Comparison of ENCODE assay signal across 11 cellular contexts in the genomic region with DNA sequence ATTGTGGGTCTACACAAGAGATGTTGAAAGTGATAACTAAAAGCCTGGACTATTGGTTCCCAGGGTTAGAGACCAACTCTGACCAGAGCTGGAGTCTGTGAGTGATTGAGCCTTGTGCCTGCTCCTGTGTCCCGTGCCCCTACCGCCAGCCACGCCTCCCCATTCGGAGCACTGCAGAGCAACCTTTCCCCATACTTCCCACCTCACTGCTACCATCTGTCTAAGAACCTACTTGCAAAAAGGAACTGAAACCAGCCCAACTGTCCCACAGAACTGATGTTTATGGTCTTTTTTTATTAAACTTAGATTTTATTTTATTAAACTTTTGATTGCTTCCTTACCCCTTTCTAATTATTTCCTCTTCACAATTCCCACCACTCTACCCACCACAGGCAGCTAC.
DNase-seq lines count a peak whose midpoint lies in the region; ATAC-seq and TF ChIP-seq lines count a peak whose summit lies in the region.
"Had no signal": no experiment of that assay in that cellular context is flagged by ENCODE, and none has a peak within 500 bp of the region (broad histone marks: within the 10 kb centered on the region; RNA-seq: fewer than 3 reads in every experiment).

No MANE protein-coding gene starts in this region.

- H4K5ac ChIP-seq in mesendoderm (ENCODE audit: low read length), result no peak overlapping the region

- intact Hi-C loops in psoas muscle (cut with DNase I), result no loop called here

- no peak overlapping the region for H3K23ac ChIP-seq in mesendoderm (ENCODE audit: low read length)

- no peak overlapping the region for H2AFZ ChIP-seq in osteoblast (ENCODE audit: low read length)

- ATAC-seq in GM18861 (IDR thresholded peaks at IDR 0.05; ENCODE audit: unreplicated experiment), result peak; percentile 52
- ATAC-seq in GM21576 (IDR thresholded peaks at IDR 0.05; ENCODE audit: unreplicated experiment), result peak; percentile 77
- ATAC-seq in HG03159 (IDR thresholded peaks at IDR 0.05; ENCODE audit: unreplicated experiment), result peak; percentile 70
- ATAC-seq in T-helper 17 cell, result peak; percentile 48
- no peak for ATAC-seq in psoas muscle
- ATAC-seq: activated CD8-positive, alpha-beta T cell treated with anti-CD3 and anti-CD28 coated beads, Interleukin-2, amount 10 ng/mL, durations not matched to agents 7 days and 5 days; sciatic nerve had no signal

- TF ChIP-seq CTCF in psoas muscle (IDR thresholded peaks at IDR 0.05) (no peak), osteoblast (IDR thresholded peaks at IDR 0.05; ENCODE audit: extremely low read depth, low read depth, low read length) (no peak)

- H3K79me2 ChIP-seq in osteoblast (ENCODE audit: insufficient read depth, low read length) (no peaks in the 10 kb centered on the region), mesendoderm (ENCODE audit: control insufficient read depth, insufficient read depth, low read length) (no peaks in the 10 kb centered on the region)

- peaks cover 9% of the 10 kb centered on the region for H3K4me1 Mint-ChIP-seq in T-helper 17 cell

- no peak overlapping the region for H2BK15ac ChIP-seq in mesendoderm (replicated peaks; ENCODE audit: low read depth)

- peaks cover 0 to 9% (median 0%) of the 10 kb centered on the region in 3 donors for H3K27me3 ChIP-seq in psoas muscle (ENCODE audit: insufficient read depth in 3 of 3, low read length in 2 of 3)
- no peaks in the 10 kb centered on the region for H3K27me3 ChIP-seq in osteoblast (ENCODE audit: insufficient read depth, low read length)
- no peaks in the 10 kb centered on the region for H3K27me3 ChIP-seq in mesendoderm (ENCODE audit: insufficient read depth, low read length, poor library complexity)

- no peak overlapping the region for H3K4ac ChIP-seq in mesendoderm (ENCODE audit: low read depth, low read length)

- H3K9ac ChIP-seq in mesendoderm (ENCODE audit: low read length), result no peak overlapping the region

- H4K20me1 ChIP-seq in osteoblast (ENCODE audit: insufficient read depth, low read length), result no peaks in the 10 kb centered on the region

- no peak overlapping the region for H3K18ac ChIP-seq in mesendoderm (ENCODE audit: low read length)

- H2BK5ac ChIP-seq in mesendoderm (ENCODE audit: low read length), result no peak overlapping the region

- H3K27ac Mint-ChIP-seq in T-helper 17 cell, result no peak overlapping the region
- H3K27ac Mint-ChIP-seq: activated CD8-positive, alpha-beta T cell treated with anti-CD3 and anti-CD28 coated beads, Interleukin-2, amount 10 ng/mL, durations not matched to agents 7 days and 5 days had no signal

- peaks cover 35% of the 10 kb centered on the region for H3K27me3 Mint-ChIP-seq in T-helper 17 cell

- no peak overlapping the region for H4K8ac ChIP-seq in mesendoderm (ENCODE audit: low read depth, low read length)

- WGBS in psoas muscle, 3 donors, result 68 to 89% (median 83%) methylated on average over 4 of the region's 4 CpGs
- no CpG with 5 or more reads among the region's 4 CpGs for WGBS in mesendoderm (ENCODE audit: extremely low coverage, insufficient coverage, low lambda C conversion rate)

- H3K79me1 ChIP-seq in mesendoderm (ENCODE audit: low read length), result no peaks in the 10 kb centered on the region

- H3K56ac ChIP-seq in mesendoderm (ENCODE audit: low read length), result no peak overlapping the region

- H3K9me3 ChIP-seq in T-helper 17 cell (ENCODE audit: control insufficient read depth, low read length, poor library complexity, severe bottlenecking) (no peaks in the 10 kb centered on the region), psoas muscle (no peaks in the 10 kb centered on the region), osteoblast (ENCODE audit: low read depth, low read length) (no peaks in the 10 kb centered on the region)

- H3K4me3 ChIP-seq in psoas muscle (no peak overlapping the region), osteoblast (ENCODE audit: insufficient read depth, low read length) (no peak overlapping the region), mesendoderm (ENCODE audit: low read length) (no peak overlapping the region)

- H2AK5ac ChIP-seq in mesendoderm (ENCODE audit: low read length), result no peak overlapping the region

- H3K4me1 ChIP-seq in psoas muscle, result no peaks in the 10 kb centered on the region
- no peaks in the 10 kb centered on the region for H3K4me1 ChIP-seq in osteoblast (ENCODE audit: insufficient read depth, low read length)
- H3K4me1 ChIP-seq in mesendoderm (ENCODE audit: control insufficient read depth, low read depth, low read length), result no peaks in the 10 kb centered on the region

- no peak overlapping the region for H3K27ac ChIP-seq in psoas muscle
- no peak overlapping the region for H3K27ac ChIP-seq in osteoblast (ENCODE audit: low read depth, low read length)
- H3K27ac ChIP-seq in mesendoderm (ENCODE audit: low read depth, low read length), result no peak overlapping the region
- H3K27ac ChIP-seq: C4-2B had no signal

- DNase-seq in T-helper 17 cell (no peak), psoas muscle (no peak), osteoblast (ENCODE audit: insufficient read length, low spot score, missing footprints) (no peak), RKO (ENCODE audit: low spot score) (no peak), mesendoderm (no peak)
- DNase-seq: activated CD8-positive, alpha-beta T cell treated with anti-CD3 and anti-CD28 coated beads, Interleukin-2, amount 10 ng/mL, durations not matched to agents 7 days and 5 days had no signal

- no peaks in the 10 kb centered on the region for H3K36me3 ChIP-seq in psoas muscle (ENCODE audit: insufficient read depth in 1 of 2, low read depth in 1 of 2)
- no peaks in the 10 kb centered on the region for H3K36me3 ChIP-seq in osteoblast (ENCODE audit: insufficient read depth, low read length)
- H3K36me3 ChIP-seq in mesendoderm (ENCODE audit: control insufficient read depth, insufficient read depth, low read length), result no peaks in the 10 kb centered on the region

- no peak overlapping the region for H3K4me3 Mint-ChIP-seq in T-helper 17 cell
- H3K4me3 Mint-ChIP-seq: activated CD8-positive, alpha-beta T cell treated with anti-CD3 and anti-CD28 coated beads, Interleukin-2, amount 10 ng/mL, durations not matched to agents 7 days and 5 days had no signal

- no peak overlapping the region for H3K4me2 ChIP-seq in osteoblast (ENCODE audit: insufficient read depth, low read length)
- H3K4me2 ChIP-seq in mesendoderm (ENCODE audit: low read length), result no peak overlapping the region

- H3K36me3 Mint-ChIP-seq in T-helper 17 cell (ENCODE audit: low read depth), result peaks cover 2% of the 10 kb centered on the region

- H2BK120ac ChIP-seq in mesendoderm (ENCODE audit: low read depth, low read length), result no peak overlapping the region

Comparison
In these comparisons a context has a peak if more than half of its experiments do, and no peak if none do; other contexts are left out.
1. ATAC-seq: peak in GM18861 (single experiment), GM21576 (single experiment), HG03159 (single experiment) and T-helper 17 cell (single experiment); none in psoas muscle (0 of 4).